In genomic region chr12:79057540-79057939, GRCh38 we compare ENCODE assay signal across 2 cellular contexts.
TF ChIP-seq lines count a peak whose summit lies in the region.

No MANE protein-coding gene starts in this region.

TF ChIP-seq in SK-N-SH, 30 proteins besides CTCF, POLR2A, EP300 and RAD21 (continued from another document):
- TF ChIP-seq RCOR1 (IDR thresholded peaks at IDR 0.05; ENCODE audit: low read length) = no peak
TF ChIP-seq in SK-N-SH: peak in this region for 0.

TF ChIP-seq in SK-N-SH treated with all-trans-retinoic acid at 6 μM for 48 hours, 23 proteins besides CTCF, POLR2A, EP300 and RAD21 (continued from another document):
- no peak for TF ChIP-seq CSRNP3 (CRISPR knock-in tag; IDR thresholded peaks at IDR 0.05)
- no peak for TF ChIP-seq ZFP3 (CRISPR knock-in tag; IDR thresholded peaks at IDR 0.05)
- TF ChIP-seq ZFP30 (CRISPR knock-in tag; IDR thresholded peaks at IDR 0.05) = no peak
- no peak for TF ChIP-seq ESRRG (CRISPR knock-in tag; IDR thresholded peaks at IDR 0.05)
- no peak for TF ChIP-seq BACH2 (CRISPR knock-in tag; IDR thresholded peaks at IDR 0.05; ENCODE audit: borderline replicate concordance)
- TF ChIP-seq ZNF565 (CRISPR knock-in tag; conservative IDR thresholded peaks at IDR 0.05; ENCODE audit: low read depth) = no peak
- no peak for TF ChIP-seq RARB (CRISPR knock-in tag; IDR thresholded peaks at IDR 0.05)
- no peak for TF ChIP-seq ARNTL (CRISPR knock-in tag; IDR thresholded peaks at IDR 0.05; ENCODE audit: borderline replicate concordance, low read depth)
- TF ChIP-seq CSDC2 (CRISPR knock-in tag; IDR thresholded peaks at IDR 0.05) = no peak
- no peak for TF ChIP-seq PPARA (CRISPR knock-in tag; IDR thresholded peaks at IDR 0.05; ENCODE audit: borderline replicate concordance)
- TF ChIP-seq, protein P1, sequence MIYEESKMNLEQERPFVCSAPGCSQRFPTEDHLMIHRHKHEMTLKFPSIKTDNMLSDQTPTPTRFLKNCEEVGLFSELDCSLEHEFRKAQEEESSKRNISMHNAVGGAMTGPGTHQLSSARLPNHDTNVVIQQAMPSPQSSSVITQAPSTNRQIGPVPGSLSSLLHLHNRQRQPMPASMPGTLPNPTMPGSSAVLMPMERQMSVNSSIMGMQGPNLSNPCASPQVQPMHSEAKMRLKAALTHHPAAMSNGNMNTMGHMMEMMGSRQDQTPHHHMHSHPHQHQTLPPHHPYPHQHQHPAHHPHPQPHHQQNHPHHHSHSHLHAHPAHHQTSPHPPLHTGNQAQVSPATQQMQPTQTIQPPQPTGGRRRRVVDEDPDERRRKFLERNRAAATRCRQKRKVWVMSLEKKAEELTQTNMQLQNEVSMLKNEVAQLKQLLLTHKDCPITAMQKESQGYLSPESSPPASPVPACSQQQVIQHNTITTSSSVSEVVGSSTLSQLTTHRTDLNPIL (CRISPR knock-in tag; IDR thresholded peaks at IDR 0.05; ENCODE audit: low read depth) = no peak
- TF ChIP-seq GLIS3 (CRISPR knock-in tag; IDR thresholded peaks at IDR 0.05) = no peak
- no peak for TF ChIP-seq ISL1 (CRISPR knock-in tag; IDR thresholded peaks at IDR 0.05)
